Comparison of ENCODE assay signal across 1 cellular context in the genomic region with DNA sequence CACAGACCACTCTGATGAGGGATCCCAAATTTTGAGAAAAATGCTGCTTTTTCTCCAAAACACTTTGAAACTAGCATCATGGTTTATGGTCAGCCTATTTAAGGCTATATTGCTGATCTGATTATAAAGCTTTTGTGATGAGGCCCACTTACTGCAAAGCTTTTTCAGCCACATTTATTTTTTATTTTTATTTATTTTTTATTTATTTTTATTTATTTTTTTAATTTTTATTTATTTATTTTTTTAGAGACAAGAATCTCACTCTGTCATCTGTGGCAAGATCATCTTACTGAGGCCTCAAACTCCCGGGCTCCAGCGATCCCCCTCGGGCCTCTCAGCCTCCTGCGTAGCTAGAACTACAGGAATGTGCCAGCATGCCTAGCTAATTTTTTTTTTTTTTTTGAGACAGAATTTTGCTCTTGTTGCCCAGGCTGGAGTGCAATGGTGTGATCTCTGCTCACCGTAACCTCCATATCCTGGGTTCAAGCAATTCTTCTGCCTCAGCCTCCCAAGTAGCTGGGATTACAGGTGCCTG.
TF ChIP-seq lines count a peak whose summit lies in the region.

No MANE protein-coding gene starts in this region.

TF ChIP-seq in HepG2, 621 proteins besides CTCF, POLR2A, EP300 and RAD21 (continued from another document):
- TF ChIP-seq NCOA5 (CRISPR knock-in tag; IDR thresholded peaks at IDR 0.05), result no peak
